ENCODE assay signal across 26 cellular contexts in genomic region chr2:107358362-107358761, GRCh38.
A peak's percentile ranks its signal among the peaks of the same experiment; 100 is the strongest.
DNase-seq lines count a peak whose midpoint lies in the region; ATAC-seq and TF ChIP-seq lines count a peak whose summit lies in the region.
"Had no signal": no experiment of that assay in that cellular context is flagged by ENCODE, and none has a peak within 500 bp of the region (broad histone marks: within the 10 kb centered on the region; RNA-seq: fewer than 3 reads in every experiment).

No MANE protein-coding gene starts in this region.

- H3K27ac ChIP-seq in BLaER1, result no peak overlapping the region
- no peak overlapping the region for H3K27ac ChIP-seq in esophagus muscularis mucosa (replicated peaks in 1 of 4)
- H3K27ac ChIP-seq in osteoblast (ENCODE audit: low read depth, low read length), result no peak overlapping the region
- H3K27ac ChIP-seq in Karpas-422 (ENCODE audit: low read length), result no peak overlapping the region
- H3K27ac ChIP-seq in GM23248, result no peak overlapping the region
- H3K27ac ChIP-seq: 22Rv1; BLaER1 treated with 17β-estradiol and CSF1 and Interleukin-3, amounts not matched to agents 10 nM and 100 nM; Peyer's patch; SJCRH30 had no signal

- H3K4me2 ChIP-seq in BLaER1, result peak overlapping the region; percentile 25
- no peak overlapping the region for H3K4me2 ChIP-seq in osteoblast (ENCODE audit: insufficient read depth, low read length)
- H3K4me2 ChIP-seq in Karpas-422 (ENCODE audit: low read depth, low read length, poor library complexity, severe bottlenecking), result no peak overlapping the region
- H3K4me2 ChIP-seq in GM23248 (ENCODE audit: unreplicated experiment), result no peak overlapping the region

- no peaks in the 10 kb centered on the region for H3K9me2 ChIP-seq in Karpas-422 (replicated peaks; ENCODE audit: insufficient read depth, low read length)
- no peaks in the 10 kb centered on the region for H3K9me2 ChIP-seq in GM23248 (ENCODE audit: insufficient read depth)

- intact Hi-C loops in esophagus muscularis mucosa (cut with DNase I), result no loop called here

- TF ChIP-seq POLR2A in esophagus muscularis mucosa (IDR thresholded peaks at IDR 0.05; ENCODE audit: low read depth), result no peak

- H3K9ac ChIP-seq in BLaER1, result no peak overlapping the region; the same call in 1 of the 2 replicates
- no peak overlapping the region for H3K9ac ChIP-seq in Karpas-422 (ENCODE audit: low read length)
- no peak overlapping the region for H3K9ac ChIP-seq in GM23248
- H3K9ac ChIP-seq: BLaER1 treated with 17β-estradiol and CSF1 and Interleukin-3, amounts not matched to agents 10 nM and 100 nM had no signal

- TF ChIP-seq EP300 in esophagus muscularis mucosa (IDR thresholded peaks at IDR 0.05), result no peak

- no peak for TF ChIP-seq CTCF in esophagus muscularis mucosa (IDR thresholded peaks at IDR 0.05)
- TF ChIP-seq CTCF in osteoblast (IDR thresholded peaks at IDR 0.05; ENCODE audit: extremely low read depth, low read depth, low read length), result no peak

- DNase-seq in esophagus muscularis mucosa (ENCODE audit: extremely low spot score), result peak; percentile 42
- peak; percentile 86 for DNase-seq in kidney tubule cell (ENCODE audit: low spot score)
- peak; percentile 3 for DNase-seq in osteoblast (ENCODE audit: insufficient read length, low spot score, missing footprints)
- DNase-seq in Karpas-422, result no peak
- DNase-seq in stimulated activated CD4-positive, alpha-beta T cell treated with anti-CD3 and anti-CD28 coated beads, Interleukin-4, amount 100 ng/mL, for 4 hours, result no peak
- DNase-seq in GM23248, result no peak
- DNase-seq: ACHN; Caco-2; CD4-positive, alpha-beta memory T cell; DMS153; GDM1; GOT3; HCEC 1CT; IMR-90; MV-4-11; NCI-H1105 treated with DMSO at 0.1 percent for 48 hours; NCI-H2029 treated with DMSO at 0.1 percent for 48 hours; NCI-H226; NCI-H524 treated with DMSO at 0.1 percent for 48 hours; NCI-H82; Peyer's patch; SJCRH30 had no signal

- no peak overlapping the region for H2AFZ ChIP-seq in osteoblast (ENCODE audit: low read length)
- H2AFZ ChIP-seq in Karpas-422 (ENCODE audit: low read length), result no peak overlapping the region
- no peak overlapping the region for H2AFZ ChIP-seq in GM23248

- peaks cover 13% of the 10 kb centered on the region for H3K4me1 ChIP-seq in BLaER1
- H3K4me1 ChIP-seq in esophagus muscularis mucosa, result no peaks in the 10 kb centered on the region
- no peaks in the 10 kb centered on the region for H3K4me1 ChIP-seq in osteoblast (ENCODE audit: insufficient read depth, low read length)
- H3K4me1 ChIP-seq in Karpas-422 (ENCODE audit: low read length), result no peaks in the 10 kb centered on the region; the same call in 1 of the 2 replicates
- H3K4me1 ChIP-seq in GM23248 (ENCODE audit: insufficient read depth), result no peaks in the 10 kb centered on the region
- H3K4me1 ChIP-seq: Caco-2, Peyer's patch, SJCRH30 had no signal

- H3F3A ChIP-seq in GM23248 (ENCODE audit: insufficient read depth), result no peaks in the 10 kb centered on the region

- H3K9me3 ChIP-seq in BLaER1 (no peaks in the 10 kb centered on the region), esophagus muscularis mucosa (no peaks in the 10 kb centered on the region), osteoblast (ENCODE audit: low read depth, low read length) (no peaks in the 10 kb centered on the region), Karpas-422 (ENCODE audit: low read length) (no peaks in the 10 kb centered on the region), GM23248 (ENCODE audit: low read depth) (no peaks in the 10 kb centered on the region)
- H3K9me3 ChIP-seq: BLaER1 treated with 17β-estradiol and CSF1 and Interleukin-3, amounts not matched to agents 10 nM and 100 nM; Caco-2; Peyer's patch; SJCRH30 had no signal

- H4K20me1 ChIP-seq in BLaER1, result no peaks in the 10 kb centered on the region
- H4K20me1 ChIP-seq in osteoblast (ENCODE audit: insufficient read depth, low read length), result no peaks in the 10 kb centered on the region
- H4K20me1 ChIP-seq in Karpas-422 (ENCODE audit: insufficient read depth, low read depth, low read length), result no peaks in the 10 kb centered on the region
- H4K20me1 ChIP-seq in GM23248 (ENCODE audit: insufficient read depth), result no peaks in the 10 kb centered on the region
- H4K20me1 ChIP-seq: BLaER1 treated with 17β-estradiol and CSF1 and Interleukin-3, amounts not matched to agents 10 nM and 100 nM had no signal

- no peak overlapping the region for H3K4me3 ChIP-seq in BLaER1
- no peak overlapping the region for H3K4me3 ChIP-seq in esophagus muscularis mucosa
- H3K4me3 ChIP-seq in osteoblast (ENCODE audit: insufficient read depth, low read length), result no peak overlapping the region
- no peak overlapping the region for H3K4me3 ChIP-seq in Karpas-422 (ENCODE audit: low read length)
- H3K4me3 ChIP-seq in GM23248, result no peak overlapping the region
- H3K4me3 ChIP-seq: BLaER1 treated with 17β-estradiol and CSF1 and Interleukin-3, amounts not matched to agents 10 nM and 100 nM; Peyer's patch; SJCRH30 had no signal

- in situ Hi-C loops in GM23248 (cut with MboI), result no loop called here

- H3K36me3 ChIP-seq in BLaER1 (no peaks in the 10 kb centered on the region), esophagus muscularis mucosa (no peaks in the 10 kb centered on the region), osteoblast (ENCODE audit: insufficient read depth, low read length) (no peaks in the 10 kb centered on the region), Karpas-422 (ENCODE audit: insufficient read depth, low read length) (no peaks in the 10 kb centered on the region), GM23248 (ENCODE audit: low read depth) (no peaks in the 10 kb centered on the region)
- H3K36me3 ChIP-seq: BLaER1 treated with 17β-estradiol and CSF1 and Interleukin-3, amounts not matched to agents 10 nM and 100 nM; Peyer's patch; SJCRH30 had no signal

- H3K79me2 ChIP-seq in osteoblast (ENCODE audit: insufficient read depth, low read length) (no peaks in the 10 kb centered on the region), Karpas-422 (ENCODE audit: low read length) (no peaks in the 10 kb centered on the region), GM23248 (ENCODE audit: insufficient read depth) (no peaks in the 10 kb centered on the region)

- H3K27me3 ChIP-seq in BLaER1 (no peaks in the 10 kb centered on the region), esophagus muscularis mucosa (no peaks in the 10 kb centered on the region), osteoblast (ENCODE audit: insufficient read depth, low read length) (no peaks in the 10 kb centered on the region), Karpas-422 (ENCODE audit: low read length) (no peaks in the 10 kb centered on the region), GM23248 (replicated peaks; ENCODE audit: insufficient read depth) (no peaks in the 10 kb centered on the region; the same call in 1 of the 2 replicates)
- H3K27me3 ChIP-seq: BLaER1 treated with 17β-estradiol and CSF1 and Interleukin-3, amounts not matched to agents 10 nM and 100 nM; Peyer's patch; SJCRH30 had no signal

- WGBS in esophagus muscularis mucosa, result 91% methylated on average over 6 of the region's 6 CpGs
- 65 to 74% methylated on average over 6 of the region's 6 CpGs for WGBS in GM23248 (ENCODE audit: low coverage in 1 of 2, low lambda C conversion rate in 2 of 2, missing lambda C conversion rate in 2 of 2), 2 experiments

- ATAC-seq in GM19035 (IDR thresholded peaks at IDR 0.05; ENCODE audit: unreplicated experiment), result no peak

Comparison
In these comparisons a context has a peak if more than half of its experiments do, and no peak if none do; other contexts are left out.
1. DNase-seq: peak in esophagus muscularis mucosa (single experiment), kidney tubule cell (single experiment) and osteoblast (single experiment); none in Karpas-422 (single experiment), stimulated activated CD4-positive, alpha-beta T cell treated with anti-CD3 and anti-CD28 coated beads, Interleukin-4, amount 100 ng/mL, for 4 hours (0 of 2) and GM23248 (single experiment).